In genomic region chr10:794382-794956, GRCh38 we compare ENCODE assay signal across 11 cellular contexts.
DNase-seq lines count a peak whose midpoint lies in the region; ATAC-seq and TF ChIP-seq lines count a peak whose summit lies in the region.
"Had no signal": no experiment of that assay in that cellular context is flagged by ENCODE, and none has a peak within 500 bp of the region (broad histone marks: within the 10 kb centered on the region; RNA-seq: fewer than 3 reads in every experiment).

No MANE protein-coding gene starts in this region.

- in situ Hi-C loops in IMR-90 (cut with MboI; ENCODE audit: low sequenced_read_pairs): loop anchor here (10.0 kb wide), 1 partner anchor 290 kb away; no protein-coding TSS in a partner anchor

- H3K4me2 ChIP-seq in IMR-90 (ENCODE audit: low read depth, low read length): no peak overlapping the region

- H3K4ac ChIP-seq in IMR-90 (ENCODE audit: low read depth, low read length): no peak overlapping the region

- H3K36me3 ChIP-seq in IMR-90 (ENCODE audit: control insufficient read depth, insufficient read depth, low read length) (no peaks in the 10 kb centered on the region), stomach (peaks cover 0 to 7% (median 3%) of the 10 kb centered on the region in 4 donors)
- H3K36me3 ChIP-seq: upper lobe of right lung had no signal

- peaks cover 6% of the 10 kb centered on the region for H3K4me1 Mint-ChIP-seq in chondrocyte (ENCODE audit: low read depth)
- no peaks in the 10 kb centered on the region for H3K4me1 Mint-ChIP-seq in activated CD8-positive, alpha-beta T cell treated with anti-CD3 and anti-CD28 coated beads, Interleukin-2, amount 10 ng/mL, durations not matched to agents 7 days and 5 days (ENCODE audit: low read depth)

- no peak overlapping the region for H4K91ac ChIP-seq in IMR-90 (ENCODE audit: insufficient read depth, low read depth, low read length)

- H2AK9ac ChIP-seq in IMR-90 (replicated peaks; ENCODE audit: low read depth, low read length, poor library complexity): no peak overlapping the region

- no peak overlapping the region for H4K8ac ChIP-seq in IMR-90 (ENCODE audit: low read depth in 2 of 2, low read length in 2 of 2)

- TF ChIP-seq CTCF in IMR-90 (conservative IDR thresholded peaks at IDR 0.05; ENCODE audit: low read depth, low read length) (peak; percentile 63), chondrocyte (IDR thresholded peaks at IDR 0.05) (peak; percentile 59), stomach (IDR thresholded peaks at IDR 0.05) (no peak)

- no peaks in the 10 kb centered on the region for H3K27me3 Mint-ChIP-seq in chondrocyte (ENCODE audit: low read depth)
- H3K27me3 Mint-ChIP-seq in activated CD8-positive, alpha-beta T cell treated with anti-CD3 and anti-CD28 coated beads, Interleukin-2, amount 10 ng/mL, durations not matched to agents 7 days and 5 days (ENCODE audit: low read depth): no peaks in the 10 kb centered on the region

- peaks cover 19% of the 10 kb centered on the region for H3K9me3 Mint-ChIP-seq in chondrocyte (ENCODE audit: low read depth)
- peaks cover 26% of the 10 kb centered on the region for H3K9me3 Mint-ChIP-seq in activated CD8-positive, alpha-beta T cell treated with anti-CD3 and anti-CD28 coated beads, Interleukin-2, amount 10 ng/mL, durations not matched to agents 7 days and 5 days (ENCODE audit: insufficient read depth)

- no peak overlapping the region for H3K18ac ChIP-seq in IMR-90 (ENCODE audit: low read depth, low read length)

- H2BK120ac ChIP-seq in IMR-90 (ENCODE audit: low read depth, low read length): no peak overlapping the region

- WGBS in IMR-90 (ENCODE audit: extremely low coverage in 2 of 2, insufficient read length in 1 of 2), 2 experiments: no CpG with 5 or more reads among the region's 7 CpGs
- 88 to 95% (median 91%) methylated on average over 7 of the region's 7 CpGs for whole genome bisulfite sequencing in stomach, 5 donors

- H3K4me1 ChIP-seq in IMR-90 (ENCODE audit: control insufficient read depth, insufficient read depth, low read length) (peaks cover 8% of the 10 kb centered on the region), stomach (peaks cover 0 to 8% (median 6%) of the 10 kb centered on the region in 4 donors)
- H3K4me1 ChIP-seq: upper lobe of right lung had no signal

- no peak overlapping the region for H2BK20ac ChIP-seq in IMR-90 (ENCODE audit: low read depth, low read length)

- H3K14ac ChIP-seq in IMR-90 (replicated peaks; ENCODE audit: low read depth, low read length): no peak overlapping the region

- dilution Hi-C loops in IMR-90 (cut with HindIII; ENCODE audit: low sequenced_read_pairs, unreplicated experiment): no loop called here

- ATAC-seq in IMR-90 (ENCODE audit: low read depth) (peak; percentile 69), GM21825 (IDR thresholded peaks at IDR 0.05; ENCODE audit: unreplicated experiment) (no peak)
- no peak for ATAC-seq in activated CD8-positive, alpha-beta T cell treated with anti-CD3 and anti-CD28 coated beads, Interleukin-2, amount 10 ng/mL, durations not matched to agents 7 days and 5 days
- ATAC-seq: upper lobe of right lung had no signal

- no peak overlapping the region for H2BK15ac ChIP-seq in IMR-90 (ENCODE audit: low read depth, low read length)

- TF ChIP-seq POLR2A in IMR-90 (IDR thresholded peaks at IDR 0.05; ENCODE audit: low read depth, low read length) (no peak), stomach (IDR thresholded peaks at IDR 0.05) (no peak)

- peak; percentile 67 for DNase-seq in D341Med (ENCODE audit: low spot score)
- DNase-seq in IMR-90: peak; percentile 48
- no peak for DNase-seq in chondrocyte (ENCODE audit: low spot score)
- peak; percentile 57 for DNase-seq in mesenteric fat pad (ENCODE audit: low spot score)
- DNase-seq in stomach: no peak
- DNase-seq in GOT3 (lab: John Stamatoyannopoulos, UW): no peak
- no peak for DNase-seq in activated CD8-positive, alpha-beta T cell treated with anti-CD3 and anti-CD28 coated beads, Interleukin-2, amount 10 ng/mL, durations not matched to agents 7 days and 5 days
- DNase-seq: activated T-cell treated with anti-CD3 and anti-CD28 coated beads, Interleukin-2, amount 50 U/mL, for 48 hours; effector memory CD4-positive, alpha-beta T cell; upper lobe of right lung had no signal

- no peaks in the 10 kb centered on the region for H3K27me3 ChIP-seq in IMR-90 (ENCODE audit: control insufficient read depth, insufficient read depth, low read length)
- H3K27me3 ChIP-seq in stomach: no peaks in the 10 kb centered on the region
- H3K27me3 ChIP-seq: upper lobe of right lung had no signal

- no peak overlapping the region for H3K9ac ChIP-seq in IMR-90 (ENCODE audit: low read depth, low read length)

- H3K56ac ChIP-seq in IMR-90 (ENCODE audit: extremely low read depth, insufficient read depth, low read length): no peak overlapping the region

- no peak overlapping the region for H2AK5ac ChIP-seq in IMR-90 (ENCODE audit: low read depth, low read length)

- H3K9me1 ChIP-seq in IMR-90 (ENCODE audit: insufficient read depth, low read length): peaks cover 6% of the 10 kb centered on the region

- no peak overlapping the region for H2AFZ ChIP-seq in IMR-90 (replicated peaks; ENCODE audit: low read length, poor library complexity)

- H3K4me3 Mint-ChIP-seq in chondrocyte (ENCODE audit: unreplicated experiment): no peak overlapping the region
- no peak overlapping the region for H3K4me3 Mint-ChIP-seq in activated CD8-positive, alpha-beta T cell treated with anti-CD3 and anti-CD28 coated beads, Interleukin-2, amount 10 ng/mL, durations not matched to agents 7 days and 5 days

- H3K79me1 ChIP-seq in IMR-90 (ENCODE audit: low read depth in 1 of 2, low read length in 2 of 2): peaks cover 0 to 4% of the 10 kb centered on the region in 2 experiments; a peak in 2 of 4 replicates

- peak; percentile 70 for TF ChIP-seq RAD21 in IMR-90 (IDR thresholded peaks at IDR 0.05; ENCODE audit: low read length)

- BruUV-seq in IMR-90 (replicated peaks; lab: Mats Ljungman, UMichigan): no TSS peak

- H2BK5ac ChIP-seq in IMR-90 (ENCODE audit: low read depth, low read length, poor library complexity, severe bottlenecking): no peak overlapping the region

- TF ChIP-seq EP300 in stomach (IDR thresholded peaks at IDR 0.05): no peak

- H4K20me1 ChIP-seq in IMR-90 (ENCODE audit: insufficient read depth, low read length): 0 out of 2 replicates have a peak, but pooled peaks cover 4% of the 10 kb centered on the region

- H3K23ac ChIP-seq in IMR-90 (ENCODE audit: low read depth, low read length): no peak overlapping the region

- H3K27ac Mint-ChIP-seq in chondrocyte (ENCODE audit: unreplicated experiment): no peak overlapping the region
- H3K27ac Mint-ChIP-seq in activated CD8-positive, alpha-beta T cell treated with anti-CD3 and anti-CD28 coated beads, Interleukin-2, amount 10 ng/mL, durations not matched to agents 7 days and 5 days: no peak overlapping the region

- H3K4me3 ChIP-seq in IMR-90 (ENCODE audit: insufficient read depth, low read depth, low read length): no peak overlapping the region
- H3K4me3 ChIP-seq in stomach: no peak overlapping the region
- H3K4me3 ChIP-seq: upper lobe of right lung had no signal

- POLR2A ChIA-PET in IMR-90 (lab: Charles Lee; ENCODE audit: unreplicated experiment): no interaction called here
- POLR2A ChIA-PET in activated CD8-positive, alpha-beta T cell treated with anti-CD3 and anti-CD28 coated beads, Interleukin-2, amount 10 ng/mL, durations not matched to agents 7 days and 5 days (lab: Charles Lee): no interaction called here

- H3K9me3 ChIP-seq in IMR-90 (ENCODE audit: control insufficient read depth, insufficient read depth, low read length) (peaks cover 4% of the 10 kb centered on the region), stomach (peaks cover 0 to 7% (median 3%) of the 10 kb centered on the region in 4 donors)
- H3K9me3 ChIP-seq: upper lobe of right lung had no signal

- H3K36me3 Mint-ChIP-seq in chondrocyte (ENCODE audit: low read depth): peaks cover 14% of the 10 kb centered on the region
- peaks cover 27% of the 10 kb centered on the region for H3K36me3 Mint-ChIP-seq in activated CD8-positive, alpha-beta T cell treated with anti-CD3 and anti-CD28 coated beads, Interleukin-2, amount 10 ng/mL, durations not matched to agents 7 days and 5 days (ENCODE audit: low read depth)

- no peak overlapping the region for H4K5ac ChIP-seq in IMR-90 (ENCODE audit: low read depth, low read length)

- no peak overlapping the region for H3K27ac ChIP-seq in IMR-90 (ENCODE audit: insufficient read depth, low read length)
- no peak overlapping the region for H3K27ac ChIP-seq in stomach
- H3K27ac ChIP-seq: upper lobe of right lung had no signal

- intact Hi-C loops in IMR-90 (cut with micrococcal nuclease): no loop called here
- intact Hi-C loops in stomach (cut with DNase I; ENCODE audit: low total_unique reads): no loop called here

- CTCF ChIA-PET in IMR-90 (lab: Yijun Ruan, JAX): no interaction called here
- CTCF ChIA-PET in activated CD8-positive, alpha-beta T cell treated with anti-CD3 and anti-CD28 coated beads, Interleukin-2, amount 10 ng/mL, durations not matched to agents 7 days and 5 days (lab: Charles Lee): no interaction called here

TF ChIP-seq in IMR-90, 13 proteins besides CTCF, POLR2A, EP300 and RAD21:
- TF ChIP-seq FOS (IDR thresholded peaks at IDR 0.05; ENCODE audit: low read depth, low read length) (no peak), USF2 (IDR thresholded peaks at IDR 0.05; ENCODE audit: low read depth, low read length) (no peak), SMC3 (IDR thresholded peaks at IDR 0.05; ENCODE audit: low read depth, low read length) (peak; percentile 51), RCOR1 (IDR thresholded peaks at IDR 0.05; ENCODE audit: insufficient replicate concordance, low read length) (no peak), MAZ (IDR thresholded peaks at IDR 0.05; ENCODE audit: borderline replicate concordance, low read depth, low read length) (no peak), NFE2L2 (IDR thresholded peaks at IDR 0.05; ENCODE audit: low read depth, low read length) (no peak)

Comparison
In these comparisons a context has a peak if more than half of its experiments do, and no peak if none do; other contexts are left out.
1. DNase-seq: peak in D341Med (single experiment), IMR-90 (single experiment) and mesenteric fat pad (single experiment); none in chondrocyte (single experiment), stomach (single experiment), GOT3 (single experiment) and activated CD8-positive, alpha-beta T cell treated with anti-CD3 and anti-CD28 coated beads, Interleukin-2, amount 10 ng/mL, durations not matched to agents 7 days and 5 days (single experiment).
2. CTCF ChIP-seq: peak in IMR-90 (single experiment) and chondrocyte (single experiment); none in stomach (0 of 7).